ENCODE assay signal across 20 cellular contexts in genomic region chr9:79807966-79808365, GRCh38.
"Had no signal": no experiment of that assay in that cellular context is flagged by ENCODE, and none has a peak within 500 bp of the region (broad histone marks: within the 10 kb centered on the region; RNA-seq: fewer than 3 reads in every experiment).

No MANE protein-coding gene starts in this region.

- H3K4me3 ChIP-seq: ovary, prostate gland, right atrium auricular region, thyroid gland, upper lobe of right lung had no signal

- ATAC-seq: activated T-cell treated with anti-CD3 and anti-CD28 coated beads, Interleukin-2, amount 50 U/mL, for 4 hours; left ventricle myocardium superior; upper lobe of right lung had no signal

- H3K9me3 ChIP-seq: neutrophil, ovary, prostate gland, right atrium auricular region, thyroid gland, upper lobe of right lung had no signal

- H3K4me1 ChIP-seq: prostate gland, right atrium auricular region, upper lobe of right lung had no signal

- H3K36me3 ChIP-seq: neutrophil, ovary, prostate gland, right atrium auricular region, thyroid gland, upper lobe of right lung had no signal

- H3K27me3 ChIP-seq: neutrophil, ovary, right atrium auricular region, thyroid gland, upper lobe of right lung had no signal

- H3K27ac ChIP-seq: epithelial cell of prostate, neutrophil, ovary, prostate gland, right atrium auricular region, thyroid gland, upper lobe of right lung had no signal

- DNase-seq: activated CD4-positive, alpha-beta T cell treated with anti-CD3 and anti-CD28 coated beads for 4 hours; activated CD4-positive, alpha-beta T cell treated with anti-CD3 and anti-CD28 coated beads, Interleukin-2, amount 50 U/mL, for 48 hours; activated CD4-positive, CD25-positive, alpha-beta regulatory T cell; activated CD8-positive, alpha-beta memory T cell treated with anti-CD3 and anti-CD28 coated beads, Interleukin-2, amount 50 U/mL, for 48 hours; activated naive CD4-positive, alpha-beta T cell treated with Interleukin-2 at 50 U/mL for 16 hours; activated naive CD8-positive, alpha-beta T cell treated with anti-CD3 and anti-CD28 coated beads for 36 hours; activated T-cell treated with anti-CD3 and anti-CD28 coated beads, Interleukin-2, amount 50 U/mL, for 4 hours; amniotic stem cell; hypothalamus; left ventricle myocardium superior; midbrain; ovary; substantia nigra; T1000; thyroid gland; upper lobe of right lung had no signal
